In the genomic region with DNA sequence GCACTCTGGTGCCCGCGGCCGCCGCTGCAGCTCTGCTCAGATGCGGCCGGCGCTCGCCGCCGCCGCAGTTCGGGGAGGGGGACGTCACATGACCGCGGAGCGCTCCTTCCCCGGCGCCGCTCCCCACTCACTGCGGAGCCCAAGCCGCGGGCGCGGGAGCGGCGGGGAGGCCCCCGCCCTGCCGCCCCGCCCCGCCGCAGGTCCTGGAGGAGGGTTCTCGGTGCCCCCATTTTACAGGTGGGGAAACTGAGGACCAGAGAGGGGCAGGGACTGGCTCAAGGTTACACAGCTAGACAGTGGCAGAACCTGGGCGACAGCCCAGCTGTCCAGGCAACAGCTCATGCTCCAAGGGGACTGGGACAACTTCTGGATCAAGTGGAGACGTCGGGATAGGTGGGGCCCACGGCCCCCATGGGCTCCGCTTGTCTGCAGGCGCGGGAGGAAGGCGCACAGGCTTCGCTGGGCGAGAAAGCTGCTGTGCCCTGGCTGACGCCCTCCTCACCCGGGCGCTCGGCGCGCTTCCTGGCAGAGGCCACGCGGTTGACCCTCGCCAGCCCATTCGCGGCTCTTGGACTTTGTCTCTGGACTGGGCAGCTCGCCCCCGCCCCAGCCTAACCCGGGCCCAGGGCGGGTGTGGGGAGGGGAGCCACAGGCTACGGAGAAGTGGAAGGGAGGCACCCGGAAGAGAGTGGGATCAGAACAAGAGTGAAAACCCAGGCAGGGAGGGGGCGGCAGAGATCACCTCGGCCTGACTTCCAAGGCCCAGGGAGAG, we compare ENCODE assay signal across 1 cellular context.
TF ChIP-seq lines count a peak whose summit lies in the region.

RAP1GAP (minus strand) TSS at position 71 of the 772 bp plus-strand sequence. CDS start 49,325 bp downstream, outside the sequence.

TF ChIP-seq in HepG2, 621 proteins besides CTCF, POLR2A, EP300 and RAD21 (continued from another document and continues in another):
- TF ChIP-seq, protein P1, sequence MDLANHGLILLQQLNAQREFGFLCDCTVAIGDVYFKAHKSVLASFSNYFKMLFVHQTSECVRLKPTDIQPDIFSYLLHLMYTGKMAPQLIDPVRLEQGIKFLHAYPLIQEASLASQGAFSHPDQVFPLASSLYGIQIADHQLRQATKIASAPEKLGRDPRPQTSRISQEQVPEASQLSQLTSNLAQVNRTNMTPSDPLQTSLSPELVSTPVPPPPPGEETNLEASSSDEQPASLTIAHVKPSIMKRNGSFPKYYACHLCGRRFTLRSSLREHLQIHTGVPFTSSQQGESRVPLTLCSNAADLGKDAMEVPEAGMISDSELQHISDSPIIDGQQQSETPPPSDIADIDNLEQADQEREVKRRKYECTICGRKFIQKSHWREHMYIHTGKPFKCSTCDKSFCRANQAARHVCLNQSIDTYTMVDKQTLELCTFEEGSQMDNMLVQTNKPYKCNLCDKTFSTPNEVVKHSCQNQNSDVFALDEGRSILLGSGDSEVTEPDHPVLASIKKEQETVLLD (CRISPR knock-in tag; IDR thresholded peaks at IDR 0.05; ENCODE audit: low read depth): peak; percentile 35; the same call in 1 of the 2 replicates
- TF ChIP-seq ZBTB21 (CRISPR knock-in tag; IDR thresholded peaks at IDR 0.05): no peak
- TF ChIP-seq TAF15 (IDR thresholded peaks at IDR 0.05; ENCODE audit: low read depth, low read length, poor library complexity, severe bottlenecking): peak; percentile 76
- TF ChIP-seq ZNF614 (CRISPR knock-in tag; IDR thresholded peaks at IDR 0.05; ENCODE audit: borderline replicate concordance): peak; percentile 75; the same call in 1 of the 2 replicates
- peak; percentile 87 for TF ChIP-seq ZBTB7A (CRISPR knock-in tag; IDR thresholded peaks at IDR 0.05)
- peak; percentile 8; the same call in 1 of the 2 replicates for TF ChIP-seq ZNF790 (CRISPR knock-in tag; IDR thresholded peaks at IDR 0.05; ENCODE audit: borderline replicate concordance)
- TF ChIP-seq, protein P2, sequence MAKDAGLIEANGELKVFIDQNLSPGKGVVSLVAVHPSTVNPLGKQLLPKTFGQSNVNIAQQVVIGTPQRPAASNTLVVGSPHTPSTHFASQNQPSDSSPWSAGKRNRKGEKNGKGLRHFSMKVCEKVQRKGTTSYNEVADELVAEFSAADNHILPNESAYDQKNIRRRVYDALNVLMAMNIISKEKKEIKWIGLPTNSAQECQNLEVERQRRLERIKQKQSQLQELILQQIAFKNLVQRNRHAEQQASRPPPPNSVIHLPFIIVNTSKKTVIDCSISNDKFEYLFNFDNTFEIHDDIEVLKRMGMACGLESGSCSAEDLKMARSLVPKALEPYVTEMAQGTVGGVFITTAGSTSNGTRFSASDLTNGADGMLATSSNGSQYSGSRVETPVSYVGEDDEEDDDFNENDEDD (CRISPR knock-in tag; IDR thresholded peaks at IDR 0.05; ENCODE audit: borderline replicate concordance): peak; percentile 89
- peak; percentile 98 for TF ChIP-seq MAX (IDR thresholded peaks at IDR 0.05)
- TF ChIP-seq KAT2B (IDR thresholded peaks at IDR 0.05; ENCODE audit: borderline replicate concordance, low read depth, low read length): no peak
- TF ChIP-seq RERE (CRISPR knock-in tag; IDR thresholded peaks at IDR 0.05; ENCODE audit: low read depth): no peak
- no peak for TF ChIP-seq TRIM24 (CRISPR knock-in tag; IDR thresholded peaks at IDR 0.05)
- TF ChIP-seq KMT2B (CRISPR knock-in tag; IDR thresholded peaks at IDR 0.05): peak; percentile 77
- peak; percentile 70 for TF ChIP-seq GMEB1 (CRISPR knock-in tag; IDR thresholded peaks at IDR 0.05; ENCODE audit: borderline replicate concordance)
- TF ChIP-seq, protein P3, sequence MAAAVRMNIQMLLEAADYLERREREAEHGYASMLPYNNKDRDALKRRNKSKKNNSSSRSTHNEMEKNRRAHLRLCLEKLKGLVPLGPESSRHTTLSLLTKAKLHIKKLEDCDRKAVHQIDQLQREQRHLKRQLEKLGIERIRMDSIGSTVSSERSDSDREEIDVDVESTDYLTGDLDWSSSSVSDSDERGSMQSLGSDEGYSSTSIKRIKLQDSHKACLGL (CRISPR knock-in tag; IDR thresholded peaks at IDR 0.05): peak; percentile 84; the same call in 1 of the 2 replicates
- TF ChIP-seq ISL2 (CRISPR knock-in tag; IDR thresholded peaks at IDR 0.05): no peak
- no peak for TF ChIP-seq ZMAT5 (CRISPR knock-in tag; IDR thresholded peaks at IDR 0.05; ENCODE audit: borderline replicate concordance, low read depth)
- TF ChIP-seq JARID2 (CRISPR knock-in tag; IDR thresholded peaks at IDR 0.05; ENCODE audit: insufficient replicate concordance): no peak
- no peak for TF ChIP-seq ZNF10 (CRISPR knock-in tag; IDR thresholded peaks at IDR 0.05; ENCODE audit: borderline replicate concordance, low read depth)
- no peak for TF ChIP-seq ZNF776 (CRISPR knock-in tag; IDR thresholded peaks at IDR 0.05)
- TF ChIP-seq PRPF4 (IDR thresholded peaks at IDR 0.05; ENCODE audit: low read depth, low read length, poor library complexity, severe bottlenecking): no peak
- no peak for TF ChIP-seq NR3C1 (CRISPR knock-in tag; IDR thresholded peaks at IDR 0.05)
- no peak for TF ChIP-seq TGIF2 (CRISPR knock-in tag; IDR thresholded peaks at IDR 0.05)
- peak; percentile 72; the same call in 1 of the 2 replicates for TF ChIP-seq SP5 (CRISPR knock-in tag; IDR thresholded peaks at IDR 0.05; ENCODE audit: borderline replicate concordance, low read depth)
- TF ChIP-seq ZNF337 (CRISPR knock-in tag; IDR thresholded peaks at IDR 0.05; ENCODE audit: borderline replicate concordance, low read depth): peak; percentile 71; the same call in 1 of the 2 replicates
- no peak for TF ChIP-seq PLRG1 (conservative IDR thresholded peaks at IDR 0.05)
- TF ChIP-seq ZSCAN25 (CRISPR knock-in tag; IDR thresholded peaks at IDR 0.05): peak; percentile 82
- no peak; the same call in 1 of the 2 replicates for TF ChIP-seq ERF (CRISPR knock-in tag; IDR thresholded peaks at IDR 0.05)
- peak; percentile 92 for TF ChIP-seq ELF4 (CRISPR knock-in tag; IDR thresholded peaks at IDR 0.05; ENCODE audit: borderline replicate concordance)
- no peak for TF ChIP-seq NFKBIZ (CRISPR knock-in tag; IDR thresholded peaks at IDR 0.05)
- no peak for TF ChIP-seq ZNF841 (CRISPR knock-in tag; IDR thresholded peaks at IDR 0.05; ENCODE audit: borderline replicate concordance)
- TF ChIP-seq ZNF589 (CRISPR knock-in tag; conservative IDR thresholded peaks at IDR 0.05): no peak
- TF ChIP-seq ZNF329 (CRISPR knock-in tag; IDR thresholded peaks at IDR 0.05; ENCODE audit: low read depth): no peak
- TF ChIP-seq RFXAP (CRISPR knock-in tag; IDR thresholded peaks at IDR 0.05; ENCODE audit: borderline replicate concordance): no peak
- TF ChIP-seq ZMYM3 (CRISPR knock-in tag; IDR thresholded peaks at IDR 0.05): peak; percentile 89
- TF ChIP-seq, protein P4, sequence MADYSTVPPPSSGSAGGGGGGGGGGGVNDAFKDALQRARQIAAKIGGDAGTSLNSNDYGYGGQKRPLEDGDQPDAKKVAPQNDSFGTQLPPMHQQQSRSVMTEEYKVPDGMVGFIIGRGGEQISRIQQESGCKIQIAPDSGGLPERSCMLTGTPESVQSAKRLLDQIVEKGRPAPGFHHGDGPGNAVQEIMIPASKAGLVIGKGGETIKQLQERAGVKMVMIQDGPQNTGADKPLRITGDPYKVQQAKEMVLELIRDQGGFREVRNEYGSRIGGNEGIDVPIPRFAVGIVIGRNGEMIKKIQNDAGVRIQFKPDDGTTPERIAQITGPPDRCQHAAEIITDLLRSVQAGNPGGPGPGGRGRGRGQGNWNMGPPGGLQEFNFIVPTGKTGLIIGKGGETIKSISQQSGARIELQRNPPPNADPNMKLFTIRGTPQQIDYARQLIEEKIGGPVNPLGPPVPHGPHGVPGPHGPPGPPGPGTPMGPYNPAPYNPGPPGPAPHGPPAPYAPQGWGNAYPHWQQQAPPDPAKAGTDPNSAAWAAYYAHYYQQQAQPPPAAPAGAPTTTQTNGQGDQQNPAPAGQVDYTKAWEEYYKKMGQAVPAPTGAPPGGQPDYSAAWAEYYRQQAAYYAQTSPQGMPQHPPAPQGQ (CRISPR knock-in tag; IDR thresholded peaks at IDR 0.05; ENCODE audit: borderline replicate concordance): no peak
- peak; percentile 86; the same call in 1 of the 2 replicates for TF ChIP-seq PRMT3 (CRISPR knock-in tag; IDR thresholded peaks at IDR 0.05; ENCODE audit: borderline replicate concordance, low read depth)
- TF ChIP-seq ZNF30 (CRISPR knock-in tag; IDR thresholded peaks at IDR 0.05): no peak
- no peak for TF ChIP-seq ZHX2 (IDR thresholded peaks at IDR 0.05; ENCODE audit: low read depth)
- peak; percentile 54; the same call in 1 of the 2 replicates for TF ChIP-seq ZHX2 (CRISPR knock-in tag; IDR thresholded peaks at IDR 0.05; ENCODE audit: borderline replicate concordance)
